8 cellular contexts compared by ENCODE assay signal in genomic region chr18:62717850-62718229, GRCh38. TPM values are rescaled to one million over a fixed set of nuclear protein-coding genes. Genes with fewer than 3 reads are reported as not detected.
A peak's percentile ranks its signal among the peaks of the same experiment; 100 is the strongest.
DNase-seq lines count a peak whose midpoint lies in the region; ATAC-seq and TF ChIP-seq lines count a peak whose summit lies in the region.

No MANE protein-coding gene starts in this region.

- no peak overlapping the region for H2BK5ac ChIP-seq in trophoblast cell (ENCODE audit: low read depth, low read length, poor library complexity)

- H3K27ac ChIP-seq in RWPE2 (ENCODE audit: poor library complexity, severe bottlenecking) (peak overlapping the region; percentile 87), esophagus squamous epithelium (peak overlapping the region; percentile 95 to 99 (median 98)), trophoblast cell (ENCODE audit: low read depth, low read length) (no peak overlapping the region)

- H3K27me3 ChIP-seq in RWPE2 (ENCODE audit: insufficient read depth, poor library complexity, severe bottlenecking) (no peaks in the 10 kb centered on the region), esophagus squamous epithelium (no peaks in the 10 kb centered on the region), trophoblast cell (ENCODE audit: insufficient read depth, low read length) (no peaks in the 10 kb centered on the region)

- no peak overlapping the region for H4K91ac ChIP-seq in trophoblast cell (ENCODE audit: low read depth, low read length)

- H3K18ac ChIP-seq in trophoblast cell (ENCODE audit: low read length) = no peak overlapping the region

- H2AFZ ChIP-seq in trophoblast cell (ENCODE audit: insufficient read depth, low read length, poor library complexity) = no peak overlapping the region

- H3K4ac ChIP-seq in trophoblast cell (ENCODE audit: low read depth, low read length) = no peak overlapping the region

- no peak for TF ChIP-seq POLR2A in esophagus squamous epithelium (IDR thresholded peaks at IDR 0.05)
- no peak for TF ChIP-seq POLR2A in GM18505 (IDR thresholded peaks at IDR 0.05; ENCODE audit: borderline replicate concordance, extremely low read depth, insufficient read depth, insufficient read length)

- H3K4me1 ChIP-seq in ES-I3 (ENCODE audit: insufficient read depth, low read length) = peaks cover 21% of the 10 kb centered on the region
- peaks cover 9% of the 10 kb centered on the region for H3K4me1 ChIP-seq in RWPE2 (ENCODE audit: insufficient read depth, poor library complexity, severe bottlenecking)
- peaks cover 4 to 63% (median 7%) of the 10 kb centered on the region in 3 donors for H3K4me1 ChIP-seq in esophagus squamous epithelium
- peaks cover 2% of the 10 kb centered on the region in 2 experiments for H3K4me1 ChIP-seq in trophoblast cell (ENCODE audit: control insufficient read depth in 1 of 2, insufficient read depth in 2 of 2, low read length in 2 of 2)

- peak overlapping the region; percentile 92 for H3K4me2 ChIP-seq in trophoblast cell (ENCODE audit: low read length)

- no peak overlapping the region for H2BK12ac ChIP-seq in trophoblast cell (ENCODE audit: low read length)

- H3K9me3 ChIP-seq in ES-I3 (ENCODE audit: control insufficient read depth, insufficient read depth, low read length) (no peaks in the 10 kb centered on the region), RWPE2 (ENCODE audit: severe bottlenecking) (no peaks in the 10 kb centered on the region), esophagus squamous epithelium (no peaks in the 10 kb centered on the region), trophoblast cell (ENCODE audit: insufficient read depth, low read depth, low read length) (peaks cover 2% of the 10 kb centered on the region)

- H3K79me1 ChIP-seq in trophoblast cell (ENCODE audit: low read length) = peaks cover 15% of the 10 kb centered on the region

- DNase-seq in RWPE2 (ENCODE audit: low spot score) (no peak), esophagus squamous epithelium (lab: John Stamatoyannopoulos, UW) (no peak), trophoblast cell (no peak), COR-L47 (lab: John Stamatoyannopoulos, UW) (no peak), NCI-H187 treated with DMSO at 0.1 percent for 48 hours (lab: John Stamatoyannopoulos, UW) (no peak)
- DNase-seq in stimulated activated naive CD4-positive, alpha-beta T cell treated with Interleukin-2 at 50 U/mL for 16 hours (lab: John Stamatoyannopoulos, UW) = no peak

- no peak for TF ChIP-seq CTCF in RWPE2 (IDR thresholded peaks at IDR 0.05; ENCODE audit: poor library complexity, severe bottlenecking)
- no peak for TF ChIP-seq CTCF in esophagus squamous epithelium (IDR thresholded peaks at IDR 0.05)

- WGBS in esophagus squamous epithelium, 2 donors = 21 to 22% methylated on average over 5 to 6 of the region's 6 CpGs
- no CpG with 5 or more reads among the region's 6 CpGs for WGBS in trophoblast cell (ENCODE audit: extremely low coverage, insufficient coverage, insufficient read length)

- ATAC-seq in RWPE2 (ENCODE audit: low read depth) = no peak
- ATAC-seq in GM18505 (IDR thresholded peaks at IDR 0.05; ENCODE audit: unreplicated experiment) = no peak

- no peak overlapping the region for H4K12ac ChIP-seq in trophoblast cell (ENCODE audit: low read depth, low read length)

- peaks cover 11% of the 10 kb centered on the region for H3K79me2 ChIP-seq in trophoblast cell (ENCODE audit: control insufficient read depth, insufficient read depth, low read length, poor library complexity)

- no peak overlapping the region for H3K14ac ChIP-seq in trophoblast cell (ENCODE audit: low read length)

- H2BK120ac ChIP-seq in trophoblast cell (ENCODE audit: insufficient read depth, low read length, poor library complexity) = no peak overlapping the region

- H3K9ac ChIP-seq in ES-I3 (ENCODE audit: low read depth, low read length) (peak overlapping the region; percentile 74), trophoblast cell (ENCODE audit: low read length) (no peak overlapping the region)

- H3K4me3 ChIP-seq in RWPE2 (ENCODE audit: severe bottlenecking) (peak overlapping the region; percentile 89), esophagus squamous epithelium (peak overlapping the region; percentile 74 to 89 (median 80)), trophoblast cell (ENCODE audit: low read depth, low read length) (no peak overlapping the region)

- H3K36me3 ChIP-seq in ES-I3 (ENCODE audit: insufficient read depth, low read length) (no peaks in the 10 kb centered on the region), RWPE2 (ENCODE audit: low read depth) (no peaks in the 10 kb centered on the region), esophagus squamous epithelium (no peaks in the 10 kb centered on the region), trophoblast cell (ENCODE audit: control insufficient read depth in 1 of 2, insufficient read depth in 2 of 2, low read length in 2 of 2) (no peaks in the 10 kb centered on the region)

- no peak overlapping the region for H2AK5ac ChIP-seq in trophoblast cell (ENCODE audit: low read length)

- H3K23ac ChIP-seq in trophoblast cell (ENCODE audit: low read length) = no peak overlapping the region

- no peak overlapping the region for H4K8ac ChIP-seq in trophoblast cell (ENCODE audit: low read depth, low read length)

- intact Hi-C loops in esophagus squamous epithelium (cut with DNase I) = no loop called here

RNA-seq across cellular contexts. Expression of gene PHLPP1, which starts 2.5 kb away (rescaled TPM):
- 10 to 100 TPM; 10.1 to 16.6 (median 14.9) TPM for total RNA-seq in esophagus squamous epithelium
- 29.4 and 30.9 TPM in 2 replicates for polyA plus RNA-seq in trophoblast cell (2013)
